22 cellular contexts compared by ENCODE assay signal in genomic region chrX:148541461-148541983, GRCh38. TPM values are rescaled to one million over a fixed set of nuclear protein-coding genes. Genes with fewer than 3 reads are reported as not detected.
A peak's percentile ranks its signal among the peaks of the same experiment; 100 is the strongest.
DNase-seq lines count a peak whose midpoint lies in the region; ATAC-seq, FAIRE-seq and TF ChIP-seq lines count a peak whose summit lies in the region.
"Had no signal": no experiment of that assay in that cellular context is flagged by ENCODE, and none has a peak within 500 bp of the region (broad histone marks: within the 10 kb centered on the region; RNA-seq: fewer than 3 reads in every experiment).

No MANE protein-coding gene starts in this region.

- peak; percentile 76 for FAIRE-seq in GM18507 (lab: Jason Lieb, UNC)
- FAIRE-seq: endometrium, GM12878, TTC549 had no signal

- H3K9me3 ChIP-seq in Loucy (ENCODE audit: insufficient read depth, low read depth, low read length) (no peaks in the 10 kb centered on the region), thyroid gland (no peaks in the 10 kb centered on the region)
- H3K9me3 ChIP-seq: colonic mucosa, left lung had no signal

- peaks cover 42% of the 10 kb centered on the region for H4K20me1 ChIP-seq in Loucy (ENCODE audit: insufficient read depth, low read length, poor library complexity, severe bottlenecking)

- H3K9me2 ChIP-seq in Loucy (replicated peaks; ENCODE audit: low read depth, low read length) = no peaks in the 10 kb centered on the region

- DNase-seq in GM18507 (ENCODE audit: extremely low spot score, insufficient read length, low read depth) (no peak), thyroid gland (no peak), posterior vena cava (ENCODE audit: low spot score) (no peak), GDM1 (lab: John Stamatoyannopoulos, UW) (no peak)
- DNase-seq: activated CD4-positive, alpha-beta T cell treated with anti-CD3 and anti-CD28 coated beads for 36 hours; colonic mucosa; glutamatergic neuron; left lung; NCI-H2107; NCI-H524 treated with DMSO at 0.1 percent for 48 hours; Right ventricle myocardium superior; stimulated activated CD8-positive, alpha-beta memory T cell treated with anti-CD3 and anti-CD28 coated beads, Interleukin-4, amount 100 ng/mL, for 48 hours had no signal

- no peak for TF ChIP-seq POLR2A in thyroid gland (IDR thresholded peaks at IDR 0.05)

- peak overlapping the region; percentile 59 for H3K9ac ChIP-seq in Loucy (ENCODE audit: low read depth, low read length, poor library complexity, severe bottlenecking)
- H3K9ac ChIP-seq: neural progenitor cell had no signal

- H3K4me1 ChIP-seq in Loucy (ENCODE audit: insufficient read depth, low read length, poor library complexity, severe bottlenecking) (peaks cover 57% of the 10 kb centered on the region), thyroid gland (no peaks in the 10 kb centered on the region)
- H3K4me1 ChIP-seq: colonic mucosa, left lung had no signal

- H3K36me3 ChIP-seq in Loucy (ENCODE audit: insufficient read depth, low read length) (peaks cover 9% of the 10 kb centered on the region; the same call in 1 of the 2 replicates), thyroid gland (no peaks in the 10 kb centered on the region)
- H3K36me3 ChIP-seq: colonic mucosa, left lung, neural progenitor cell had no signal

- H3K4me3 ChIP-seq in Loucy (ENCODE audit: low read length, poor library complexity, severe bottlenecking) (peak overlapping the region; percentile 59), thyroid gland (replicated peaks in 1 of 3) (no peak overlapping the region)
- H3K4me3 ChIP-seq: colonic mucosa, GM12878, left lung, neural progenitor cell had no signal

- TF ChIP-seq CTCF in Loucy (conservative IDR thresholded peaks at IDR 0.05; ENCODE audit: low read length) (no peak), thyroid gland (IDR thresholded peaks at IDR 0.05) (no peak)

- H3K79me2 ChIP-seq in Loucy (ENCODE audit: insufficient read depth, low read length) = peaks cover 90% of the 10 kb centered on the region

- no peak overlapping the region for H2AFZ ChIP-seq in Loucy (ENCODE audit: low read length)
- H2AFZ ChIP-seq: neural progenitor cell had no signal

- intact Hi-C loops in thyroid gland (cut with DNase I) (no loop called here), posterior vena cava (cut with DNase I) (no loop called here)

- H3K27me3 ChIP-seq in Loucy (ENCODE audit: insufficient read depth, low read length, poor library complexity, severe bottlenecking) = no peaks in the 10 kb centered on the region
- no peaks in the 10 kb centered on the region for H3K27me3 ChIP-seq in thyroid gland
- H3K27me3 ChIP-seq: colonic mucosa, left lung, neural progenitor cell had no signal

- ATAC-seq in GM19468 (IDR thresholded peaks at IDR 0.05; ENCODE audit: extremely low read depth, unreplicated experiment) = peak; percentile 50
- peak; percentile 86 for ATAC-seq in HG03097 (IDR thresholded peaks at IDR 0.05; ENCODE audit: low FRiP score, unreplicated experiment)
- ATAC-seq in GM18520 (IDR thresholded peaks at IDR 0.05; ENCODE audit: unreplicated experiment) = no peak
- ATAC-seq: activated CD4-positive, alpha-beta T cell treated with anti-CD3 and anti-CD28 coated beads for 36 hours; activated T-helper 17 cell treated with anti-CD3 and anti-CD28 coated beads, Interleukin-2, amount 50 U/mL, for 72 hours; GM12878; left lung had no signal

- 0 out of 2 replicates have a peak, but pooled peaks cover 3% of the 10 kb centered on the region for H3F3A ChIP-seq in Loucy (ENCODE audit: low read depth)

- H3K27ac ChIP-seq in thyroid gland = no peak overlapping the region
- H3K27ac ChIP-seq: colonic mucosa, left lung, neural progenitor cell had no signal

- H3K4me2 ChIP-seq in Loucy (ENCODE audit: low read depth, low read length, poor library complexity, severe bottlenecking) = peak overlapping the region; percentile 80
- H3K4me2 ChIP-seq: neural progenitor cell had no signal

RNA-seq across cellular contexts. Expression of gene AFF2, which starts 41.1 kb away (rescaled TPM):
- 1 to 10 TPM; 3.7 to 6.5 (median 4.4) TPM for total RNA-seq in thyroid gland
- 10 to 100 TPM in 1 of 2 donors, 1 to 10 TPM in 1; 3.5 to 10.5 TPM for total RNA-seq in posterior vena cava
- total RNA-seq: A673, GM12878 had no signal
